1 cellular context compared by ENCODE assay signal in the genomic region with DNA sequence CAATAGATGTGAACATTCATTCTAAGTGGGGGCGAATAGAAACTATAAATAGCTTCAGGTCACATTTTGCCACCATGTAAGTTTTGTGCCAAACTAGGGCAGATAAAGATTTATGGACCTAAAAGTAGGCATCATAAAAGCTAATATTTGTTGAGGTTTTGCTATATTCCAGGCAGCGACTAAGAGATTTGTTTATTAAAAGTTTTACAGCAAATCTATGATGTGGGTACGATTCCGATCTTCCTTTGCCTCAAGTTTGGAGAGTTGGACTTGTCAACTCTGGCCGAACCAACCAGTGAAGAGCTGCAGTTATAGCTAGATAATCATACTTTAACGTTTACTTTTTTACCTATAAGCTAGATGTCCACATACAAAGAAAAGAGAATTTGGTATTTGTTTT.
TF ChIP-seq lines count a peak whose summit lies in the region.

No MANE protein-coding gene starts in this region.

TF ChIP-seq in GM12878, 131 proteins besides CTCF, POLR2A, EP300 and RAD21:
- TF ChIP-seq, protein P1, sequence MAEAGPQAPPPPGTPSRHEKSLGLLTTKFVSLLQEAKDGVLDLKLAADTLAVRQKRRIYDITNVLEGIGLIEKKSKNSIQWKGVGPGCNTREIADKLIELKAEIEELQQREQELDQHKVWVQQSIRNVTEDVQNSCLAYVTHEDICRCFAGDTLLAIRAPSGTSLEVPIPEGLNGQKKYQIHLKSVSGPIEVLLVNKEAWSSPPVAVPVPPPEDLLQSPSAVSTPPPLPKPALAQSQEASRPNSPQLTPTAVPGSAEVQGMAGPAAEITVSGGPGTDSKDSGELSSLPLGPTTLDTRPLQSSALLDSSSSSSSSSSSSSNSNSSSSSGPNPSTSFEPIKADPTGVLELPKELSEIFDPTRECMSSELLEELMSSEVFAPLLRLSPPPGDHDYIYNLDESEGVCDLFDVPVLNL (IDR thresholded peaks at IDR 0.05; ENCODE audit: low read depth, low read length), result no peak
- 0 out of 2 replicates have a peak, but pooled peaks have one; percentile 8 for TF ChIP-seq POLR2AphosphoS5 (IDR thresholded peaks at IDR 0.05; ENCODE audit: low read length)
